ENCODE assay signal across 9 cellular contexts in the genomic region with DNA sequence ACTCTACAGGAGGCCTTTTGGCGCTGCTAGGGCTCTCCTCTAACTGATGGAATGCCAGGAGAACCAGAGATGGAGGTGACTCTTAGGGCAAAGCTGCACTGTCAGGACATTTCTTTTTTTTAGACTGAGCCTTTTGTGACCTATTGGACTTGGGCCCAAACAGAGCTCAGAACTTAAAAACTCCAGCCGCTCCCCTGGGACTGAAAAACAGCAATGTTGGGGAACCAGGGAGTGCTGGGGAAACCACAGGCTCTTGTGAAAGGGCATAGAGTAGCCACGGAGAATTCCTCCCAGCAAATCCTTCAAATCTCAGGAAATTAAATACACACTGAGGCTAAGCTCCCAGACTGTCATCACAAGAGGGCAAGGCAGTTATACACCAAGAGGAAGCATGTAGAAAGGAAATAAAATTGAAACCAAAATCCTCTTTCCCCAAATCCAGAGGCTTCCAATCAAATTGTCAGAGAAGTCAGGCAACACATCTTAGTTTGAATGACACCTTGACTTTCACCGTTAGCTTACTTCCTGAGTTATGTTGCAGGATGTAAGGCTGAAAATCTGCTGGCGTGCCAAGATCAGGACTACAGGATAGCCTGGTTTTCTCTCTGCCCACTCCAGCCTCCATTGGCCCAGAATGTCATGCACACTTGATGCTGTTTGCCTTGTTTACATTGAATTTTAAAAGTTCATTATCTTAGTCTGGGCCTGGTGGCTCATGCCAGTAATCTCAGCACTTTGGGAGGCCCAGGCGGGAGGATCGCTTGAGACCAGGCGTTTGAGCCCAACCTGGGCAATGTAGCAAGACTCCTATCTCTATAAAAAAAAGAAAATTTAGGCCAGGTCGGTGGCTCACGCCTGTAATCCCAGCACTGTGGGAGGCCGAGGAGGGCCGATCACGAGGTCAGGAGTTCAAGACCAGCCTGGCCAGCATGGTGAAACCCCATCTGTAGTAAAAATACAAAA. TPM values are rescaled to one million over a fixed set of nuclear protein-coding genes. Genes with fewer than 3 reads are reported as not detected.
A peak's percentile ranks its signal among the peaks of the same experiment; 100 is the strongest.
DNase-seq lines count a peak whose midpoint lies in the region; ATAC-seq and TF ChIP-seq lines count a peak whose summit lies in the region.
"Had no signal": no experiment of that assay in that cellular context is flagged by ENCODE, and none has a peak within 500 bp of the region (broad histone marks: within the 10 kb centered on the region; RNA-seq: fewer than 3 reads in every experiment).

No MANE protein-coding gene starts in this region.

- no peak for ATAC-seq in psoas muscle
- ATAC-seq in HG02759 (IDR thresholded peaks at IDR 0.05; ENCODE audit: unreplicated experiment), result no peak
- no peak for ATAC-seq in GM21423 (IDR thresholded peaks at IDR 0.05; ENCODE audit: unreplicated experiment)

- H3K4me1 Mint-ChIP-seq in Calu3 (ENCODE audit: low read depth, unreplicated experiment), result no peaks in the 10 kb centered on the region

- H3K27ac Mint-ChIP-seq in Calu3 (ENCODE audit: unreplicated experiment), result no peak overlapping the region

- CTCF ChIA-PET in Calu3 (lab: Charles Lee), result no interaction called here

- H3K9me3 ChIP-seq in psoas muscle, result no peaks in the 10 kb centered on the region

- H3K27me3 Mint-ChIP-seq in Calu3 (ENCODE audit: unreplicated experiment), result no peaks in the 10 kb centered on the region

- 76 to 78% (median 77%) methylated on average over 13 of the region's 13 CpGs for WGBS in psoas muscle, 3 donors

- intact Hi-C loops in Calu3 (cut with micrococcal nuclease; ENCODE audit: unreplicated experiment) (no loop called here), psoas muscle (cut with DNase I) (no loop called here)

- H3K4me3 Mint-ChIP-seq in Calu3 (ENCODE audit: low read depth, unreplicated experiment), result peak overlapping the region; percentile 17

- DNase-seq in Calu3 (no peak), OCI-M1 (lab: John Stamatoyannopoulos, UW) (peak; percentile 36), dermis blood vessel endothelial cell (peak; percentile 51), psoas muscle (no peak)
- no peak for DNase-seq in stimulated activated CD4-positive, alpha-beta T cell treated with anti-CD3 and anti-CD28 coated beads, Interleukin-1b, Interleukin-23, amount 100 ng/mL, for 48 hours
- DNase-seq in activated CD4-positive, alpha-beta T cell treated with anti-CD3 and anti-CD28 coated beads, Interleukin-2, amount 50 U/mL, for 4 hours, result no peak
- DNase-seq: stimulated activated CD4-positive, alpha-beta T cell treated with anti-CD3 and anti-CD28 coated beads, Interleukin-12 subunit alpha, Interleukin-12 subunit beta, amount 100 ng/mL, for 4 hours had no signal

- peak overlapping the region; percentile 23 for H3K27ac ChIP-seq in psoas muscle

- peaks cover 17% of the 10 kb centered on the region for H3K4me1 ChIP-seq in psoas muscle

- TF ChIP-seq CTCF in Calu3 (IDR thresholded peaks at IDR 0.05; ENCODE audit: unreplicated experiment), result no peak
- TF ChIP-seq CTCF in psoas muscle (IDR thresholded peaks at IDR 0.05), result no peak

- H3K27me3 ChIP-seq in psoas muscle (ENCODE audit: insufficient read depth in 3 of 3, low read length in 2 of 3), result no peaks in the 10 kb centered on the region

- H3K36me3 ChIP-seq in psoas muscle (ENCODE audit: insufficient read depth in 1 of 2, low read depth in 1 of 2), result peaks cover 0 to 5% of the 10 kb centered on the region in 2 donors

- peaks cover 23% of the 10 kb centered on the region for H3K36me3 Mint-ChIP-seq in Calu3 (ENCODE audit: insufficient read depth, unreplicated experiment)

- BruUV-seq in Calu3 (replicated peaks; lab: Mats Ljungman, UMichigan), result no TSS peak

- H3K9me3 Mint-ChIP-seq in Calu3 (ENCODE audit: low read depth, unreplicated experiment), result no peaks in the 10 kb centered on the region

- no peak overlapping the region for H3K4me3 ChIP-seq in psoas muscle

RNA-seq across cellular contexts. Expression of a gene that starts 2.5 kb away (rescaled TPM):
- total RNA-seq in Calu3 (2022) (32.5 and 38.6 TPM in 2 replicates), dermis blood vessel endothelial cell (20.9 and 26.9 TPM in 2 replicates), psoas muscle (10 to 100 TPM; 13.7 to 19.8 (median 18.1) TPM)
- 10 to 100 TPM; 20.7 to 25.8 (median 24.1) TPM for polyA plus RNA-seq in psoas muscle

RNA-seq across cellular contexts. Expression of a gene that starts 32.5 kb away (rescaled TPM):
- total RNA-seq in Calu3 (2022), result 22.4 and 22.9 TPM in 2 replicates
- 40.7 and 43.6 TPM in 2 replicates for total RNA-seq in dermis blood vessel endothelial cell
- 1 to 10 TPM; 2.2 to 4.3 (median 3.3) TPM for total RNA-seq in psoas muscle
- polyA plus RNA-seq in psoas muscle, result 1 to 10 TPM; 1.5 to 1.8 (median 1.6) TPM

RNA-seq across cellular contexts. Expression of a gene that starts 46.9 kb away (rescaled TPM):
- total RNA-seq in Calu3 (2022) (0.90 and 0.95 TPM in 2 replicates), dermis blood vessel endothelial cell (1.2 and 1.9 TPM in 2 replicates), psoas muscle (1 to 10 TPM; 1.9 to 3.3 (median 2.7) TPM)
- polyA plus RNA-seq in psoas muscle, result 1 to 10 TPM; 1.2 to 3.4 (median 2.9) TPM

Comparison
In these comparisons a context has a peak if more than half of its experiments do, and no peak if none do; other contexts are left out.
1. DNase-seq: peak in OCI-M1 (single experiment) and dermis blood vessel endothelial cell (single experiment); none in Calu3 (single experiment), psoas muscle (0 of 2), stimulated activated CD4-positive, alpha-beta T cell treated with anti-CD3 and anti-CD28 coated beads, Interleukin-1b, Interleukin-23, amount 100 ng/mL, for 48 hours (single experiment) and activated CD4-positive, alpha-beta T cell treated with anti-CD3 and anti-CD28 coated beads, Interleukin-2, amount 50 U/mL, for 4 hours (0 of 2).